11 cellular contexts compared by ENCODE assay signal in the genomic region with DNA sequence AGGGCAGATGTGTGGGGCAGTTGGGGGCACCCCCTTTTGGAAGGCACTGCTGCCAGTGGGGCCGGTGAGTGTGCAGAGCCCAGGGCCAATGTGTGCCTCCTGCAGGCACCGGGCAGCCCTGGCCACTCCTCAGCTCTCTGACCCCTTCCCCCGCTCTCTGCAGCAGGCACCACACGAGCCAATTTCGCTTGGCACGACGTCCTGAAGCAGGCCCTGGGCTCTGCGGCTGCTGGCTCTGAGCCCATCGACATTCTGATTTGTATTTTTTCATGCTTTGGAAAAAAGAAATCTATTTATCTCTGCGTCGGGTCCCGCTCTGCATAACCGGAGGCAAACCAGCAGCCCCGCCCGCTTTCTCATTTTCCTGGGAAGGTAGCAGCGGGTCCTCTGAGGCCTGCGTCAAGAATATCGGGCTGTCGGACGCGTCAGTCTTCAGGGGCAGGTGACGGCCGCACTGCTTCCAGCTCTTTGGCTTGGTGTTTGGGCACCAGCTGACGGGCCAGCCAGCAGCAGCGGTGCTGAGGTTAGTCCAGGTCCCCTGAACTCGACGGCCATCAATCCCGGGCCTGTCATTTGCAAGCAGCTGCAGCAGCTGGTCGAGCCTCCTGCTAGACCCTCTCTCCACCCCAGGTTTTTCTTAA.
DNase-seq lines count a peak whose midpoint lies in the region; ATAC-seq and TF ChIP-seq lines count a peak whose summit lies in the region.
"Had no signal": no experiment of that assay in that cellular context is flagged by ENCODE, and none has a peak within 500 bp of the region (broad histone marks: within the 10 kb centered on the region; RNA-seq: fewer than 3 reads in every experiment).

No MANE protein-coding gene starts in this region.

- H3K27me3 ChIP-seq in right cardiac atrium (ENCODE audit: control insufficient read depth, insufficient read depth), result no peaks in the 10 kb centered on the region
- H3K27me3 ChIP-seq: colonic mucosa had no signal

- DNase-seq in NCI-H1105 treated with DMSO at 0.1 percent for 48 hours (lab: John Stamatoyannopoulos, UW), result peak; percentile 87
- DNase-seq in astrocyte of the cerebellum (ENCODE audit: low read depth), result peak; percentile 68
- peak; percentile 78 to 92 (median 91) for DNase-seq in right cardiac atrium
- DNase-seq in substantia nigra (lab: John Stamatoyannopoulos, UW), result peak in 31 of 49 donors; percentile 3 to 90 (median 40)
- DNase-seq in NCI-H510A (lab: John Stamatoyannopoulos, UW), result no peak
- no peak for DNase-seq in DMS114 treated with DMSO at 0.1 percent for 48 hours (lab: John Stamatoyannopoulos, UW; ENCODE audit: unreplicated experiment)
- DNase-seq: colonic mucosa had no signal

- WGBS in right cardiac atrium, result 34% methylated on average over 29 of the region's 29 CpGs

- H3K27ac ChIP-seq in right cardiac atrium (ENCODE audit: low read length), result peak overlapping the region; percentile 1
- peak overlapping the region; percentile 35 for H3K27ac ChIP-seq in substantia nigra (ENCODE audit: low read depth, low read length, poor library complexity, severe bottlenecking)
- H3K27ac ChIP-seq: colonic mucosa, KMS-11 had no signal

- H3K4me1 ChIP-seq in right cardiac atrium (ENCODE audit: control insufficient read depth, insufficient read depth, low read length), result peaks cover 2% of the 10 kb centered on the region
- H3K4me1 ChIP-seq: colonic mucosa had no signal

- in situ Hi-C loops in astrocyte of the cerebellum (cut with HindIII; ENCODE audit: low sequenced_read_pairs), result no loop called here

- ATAC-seq in right cardiac atrium, result peak; percentile 69 to 81
- no peak for ATAC-seq in GM19455 (IDR thresholded peaks at IDR 0.05; ENCODE audit: unreplicated experiment)
- no peak for ATAC-seq in HG03565 (IDR thresholded peaks at IDR 0.05; ENCODE audit: unreplicated experiment)
- ATAC-seq: left colon had no signal

- H3K4me3 ChIP-seq in astrocyte of the cerebellum (ENCODE audit: low read depth, low read length) (no peak overlapping the region), right cardiac atrium (ENCODE audit: low read length) (no peak overlapping the region)
- H3K4me3 ChIP-seq: colonic mucosa had no signal

- TF ChIP-seq CTCF in astrocyte of the cerebellum (IDR thresholded peaks at IDR 0.05; ENCODE audit: low read depth, low read length, missing control alignments), result no peak

- intact Hi-C loops in right cardiac atrium (cut with DNase I), result no loop called here

- no peaks in the 10 kb centered on the region for H3K9me3 ChIP-seq in right cardiac atrium (ENCODE audit: control insufficient read depth, low read length)

Comparison
In these comparisons a context has a peak if more than half of its experiments do, and no peak if none do; other contexts are left out.
1. DNase-seq: peak in NCI-H1105 treated with DMSO at 0.1 percent for 48 hours (single experiment), astrocyte of the cerebellum (single experiment), right cardiac atrium (3 of 3) and substantia nigra (31 of 49); none in NCI-H510A (single experiment) and DMS114 treated with DMSO at 0.1 percent for 48 hours (single experiment).
2. ATAC-seq: peak in right cardiac atrium (2 of 2); none in GM19455 (single experiment) and HG03565 (single experiment).